ENCODE assay signal across 20 cellular contexts in the genomic region with DNA sequence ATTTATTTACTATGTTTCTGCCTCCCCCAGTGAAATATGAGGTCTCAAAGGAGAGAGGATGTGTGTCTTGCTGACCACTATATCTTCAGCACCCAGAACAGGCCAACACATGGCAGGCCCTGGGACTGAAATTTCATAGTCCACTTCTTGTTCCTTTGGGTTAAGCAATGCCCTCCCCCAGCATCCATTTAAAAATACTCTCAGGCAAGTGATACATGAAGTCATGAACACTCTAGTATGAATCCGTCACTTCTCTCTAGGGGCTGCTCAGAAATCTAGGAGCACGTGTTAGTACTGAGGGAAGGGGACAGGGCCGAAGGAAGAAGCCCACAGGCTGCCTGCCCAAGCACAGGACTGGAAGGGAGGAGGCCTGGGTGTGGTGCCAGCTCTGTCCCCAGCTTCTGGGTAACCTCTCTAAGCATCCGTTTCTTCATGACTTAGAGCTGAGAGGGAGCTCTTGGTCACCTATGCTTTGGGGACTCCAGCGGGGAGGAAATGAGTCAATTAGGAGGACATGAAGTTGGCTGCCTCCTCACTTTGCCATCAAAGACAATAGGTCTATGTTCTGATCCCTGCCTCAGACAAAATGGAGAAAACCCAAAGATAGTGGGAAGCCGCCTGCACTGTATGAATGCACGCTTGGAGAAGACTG.
"Had no signal": no experiment of that assay in that cellular context is flagged by ENCODE, and none has a peak within 500 bp of the region (broad histone marks: within the 10 kb centered on the region; RNA-seq: fewer than 3 reads in every experiment).

No MANE protein-coding gene starts in this region.

- H3K27me3 ChIP-seq: right lobe of liver, spleen, testis, tibial nerve had no signal

- H3K36me3 ChIP-seq: heart right ventricle, prostate gland, right lobe of liver, spleen, tibial nerve had no signal

- H3K9me3 ChIP-seq: heart right ventricle, prostate gland, right lobe of liver, spleen, testis, tibial nerve had no signal

- DNase-seq: cortex of kidney; dorsolateral prefrontal cortex; effector CD8-positive, alpha-beta T cell; foreskin melanocyte; heart right ventricle; hypothalamus; kidney glomerular epithelial cell; retina; right lobe of liver; spleen; stimulated activated CD4-positive, alpha-beta T cell treated with anti-CD3 and anti-CD28 coated beads, Interleukin-15, amount 100 ng/mL, for 24 hours; stimulated activated CD4-positive, alpha-beta T cell treated with anti-CD3 and anti-CD28 coated beads, Interleukin-1b, Interleukin-23, amount 100 ng/mL, for 48 hours; stimulated activated CD4-positive, alpha-beta T cell treated with anti-CD3 and anti-CD28 coated beads, Interleukin-4, amount 100 ng/mL, for 24 hours; stimulated activated naive CD8-positive, alpha-beta T cell treated with anti-CD3 and anti-CD28 coated beads, Interleukin-15, amount 100 ng/mL, for 72 hours; testis had no signal

- H3K27ac ChIP-seq: dorsolateral prefrontal cortex, heart right ventricle, parathyroid adenoma, prostate gland, right lobe of liver, testis, tibial nerve had no signal

- H3K4me3 ChIP-seq: dorsolateral prefrontal cortex, heart right ventricle, prostate gland, right lobe of liver, spleen, testis, tibial nerve had no signal

- H3K4me1 ChIP-seq: heart right ventricle, parathyroid adenoma, prostate gland, right lobe of liver, spleen, testis had no signal

- ATAC-seq: heart right ventricle; natural killer cell treated with Interleukin-12 subunit alpha and Interleukin-12 subunit beta and Interleukin-15 and Interleukin-18, amount 100 ng/mL, for 72 hours; stimulated activated memory B cell treated with anti-CD40 and anti-IgM and Interleukin-4, amounts not matched to agents 10 μg/mL and 1 μg/mL and 100 μg/mL, for 72 hours; stimulated activated naive CD8-positive, alpha-beta T cell treated with anti-CD3 and anti-CD28 coated beads, Interleukin-15, amount 100 ng/mL, for 72 hours had no signal
